In genomic region chr12:62278022-62278421, GRCh38 we compare ENCODE assay signal across 38 cellular contexts.
"Had no signal": no experiment of that assay in that cellular context is flagged by ENCODE, and none has a peak within 500 bp of the region (broad histone marks: within the 10 kb centered on the region; RNA-seq: fewer than 3 reads in every experiment).

No MANE protein-coding gene starts in this region.

- H3K4me3 Mint-ChIP-seq: activated naive CD4-positive, alpha-beta T cell treated with anti-CD3 and anti-CD28 coated beads for 36 hours; activated naive CD4-positive, alpha-beta T cell treated with anti-CD3 and anti-CD28 coated beads, Interleukin-2, amount 10 ng/mL, durations not matched to agents 7 days and 5 days; activated naive CD4-positive, alpha-beta T cell treated with anti-CD3 and anti-CD28 coated beads, Interleukin-2, amount 50 U/mL, for 24 hours; activated naive CD8-positive, alpha-beta T cell; activated naive CD8-positive, alpha-beta T cell treated with anti-CD3 and anti-CD28 coated beads for 36 hours; activated naive CD8-positive, alpha-beta T cell treated with anti-CD3 and anti-CD28 coated beads, Interleukin-2, amount 10 ng/mL, durations not matched to agents 7 days and 5 days; activated naive CD8-positive, alpha-beta T cell treated with anti-CD3 and anti-CD28 coated beads, Interleukin-2, amount 50 U/mL, for 24 hours; activated T-cell treated with anti-CD3 and anti-CD28 coated beads, Interleukin-2, amount 50 U/mL, for 4 hours; activated T-cell treated with anti-CD3 and anti-CD28 coated beads, Interleukin-2, amount 50 U/mL, for 72 hours; activated T-helper 1 cell treated with anti-CD3 and anti-CD28 coated beads, Interleukin-12 subunit alpha, Interleukin-12 subunit beta, Interleukin-2, Interleukin-4 antibody, amounts not matched to agents 30 ng/mL and 10 ng/mL and 1 ng/mL, durations not matched to agents 14 hours and 24 hours and 36 hours; activated T-helper 17 cell treated with anti-CD3 and anti-CD28 coated beads, Interleukin-2, amount 50 U/mL, for 72 hours; brain; central memory CD8-positive, alpha-beta T cell had no signal

- H3K4me3 ChIP-seq: adrenal gland, ascending aorta, body of pancreas, breast epithelium, cardiac muscle cell had no signal

- DNase-seq: activated effector memory CD4-positive, alpha-beta T cell treated with anti-CD3 and anti-CD28 coated beads, Interleukin-2, amount 50 U/mL, for 16 hours; activated effector memory CD4-positive, alpha-beta T cell treated with Interleukin-2 at 50 U/mL for 16 hours; activated gamma-delta T cell; activated gamma-delta T cell treated with Interleukin-2 at 50 U/mL for 16 hours; activated naive CD4-positive, alpha-beta T cell; activated naive CD4-positive, alpha-beta T cell treated with anti-CD3 and anti-CD28 coated beads for 36 hours; activated naive CD4-positive, alpha-beta T cell treated with anti-CD3 and anti-CD28 coated beads, Interleukin-2, amount 10 ng/mL, durations not matched to agents 7 days and 5 days; activated naive CD4-positive, alpha-beta T cell treated with anti-CD3 and anti-CD28 coated beads, Interleukin-2, amount 50 U/mL, for 16 hours; activated naive CD4-positive, alpha-beta T cell treated with Interleukin-2 at 50 U/mL for 16 hours; activated naive CD8-positive, alpha-beta T cell treated with anti-CD3 and anti-CD28 coated beads for 36 hours; activated naive CD8-positive, alpha-beta T cell treated with anti-CD3 and anti-CD28 coated beads, Interleukin-2, amount 10 ng/mL, durations not matched to agents 7 days and 5 days; activated naive CD8-positive, alpha-beta T cell treated with anti-CD3 and anti-CD28 coated beads, Interleukin-2, amount 50 U/mL, for 24 hours; activated T-cell treated with anti-CD3 and anti-CD28 coated beads, Interleukin-2, amount 50 U/mL, for 4 hours; activated T-cell treated with anti-CD3 and anti-CD28 coated beads, Interleukin-2, amount 50 U/mL, for 48 hours; activated T-cell treated with anti-CD3 and anti-CD28 coated beads, Interleukin-2, amount 50 U/mL, for 72 hours; amniotic stem cell; amygdala; anterior cingulate cortex; aorta; body of pancreas; brain microvascular endothelial cell; caudate nucleus; central memory CD4-positive, alpha-beta T cell; cerebellar nuclear complex had no signal

- ATAC-seq: activated naive CD4-positive, alpha-beta T cell treated with anti-CD3 and anti-CD28 coated beads, Interleukin-2, amount 50 U/mL, for 72 hours; activated naive CD8-positive, alpha-beta T cell treated with anti-CD3 and anti-CD28 coated beads, Interleukin-2, amount 50 U/mL, for 24 hours; activated T-cell treated with anti-CD3 and anti-CD28 coated beads, Interleukin-2, amount 50 U/mL, for 4 hours; activated T-cell treated with anti-CD3 and anti-CD28 coated beads, Interleukin-2, amount 50 U/mL, for 72 hours; activated T-helper 17 cell treated with anti-CD3 and anti-CD28 coated beads, Interleukin-2, amount 50 U/mL, for 72 hours; body of pancreas had no signal

- H3K27me3 Mint-ChIP-seq: activated naive CD4-positive, alpha-beta T cell treated with anti-CD3 and anti-CD28 coated beads, Interleukin-2, amount 10 ng/mL, durations not matched to agents 7 days and 5 days; activated naive CD4-positive, alpha-beta T cell treated with anti-CD3 and anti-CD28 coated beads, Interleukin-2, amount 50 U/mL, for 24 hours; activated naive CD8-positive, alpha-beta T cell; activated naive CD8-positive, alpha-beta T cell treated with anti-CD3 and anti-CD28 coated beads for 36 hours; activated naive CD8-positive, alpha-beta T cell treated with anti-CD3 and anti-CD28 coated beads, Interleukin-2, amount 10 ng/mL, durations not matched to agents 7 days and 5 days; activated naive CD8-positive, alpha-beta T cell treated with anti-CD3 and anti-CD28 coated beads, Interleukin-2, amount 50 U/mL, for 24 hours; activated T-helper 17 cell treated with anti-CD3 and anti-CD28 coated beads, Interleukin-2, amount 50 U/mL, for 72 hours; brain; central memory CD8-positive, alpha-beta T cell had no signal

- FAIRE-seq: astrocyte, bronchial epithelial cell had no signal

- H3K4me1 ChIP-seq: breast epithelium had no signal

- H3K27ac ChIP-seq: adrenal gland, ascending aorta, body of pancreas, brain microvascular endothelial cell, breast epithelium, cardiac muscle cell had no signal

- H3K9me3 Mint-ChIP-seq: activated naive CD4-positive, alpha-beta T cell treated with anti-CD3 and anti-CD28 coated beads, Interleukin-2, amount 50 U/mL, for 24 hours; activated T-cell treated with anti-CD3 and anti-CD28 coated beads, Interleukin-2, amount 50 U/mL, for 4 hours; activated T-helper 1 cell treated with anti-CD3 and anti-CD28 coated beads, Interleukin-12 subunit alpha, Interleukin-12 subunit beta, Interleukin-2, Interleukin-4 antibody, amounts not matched to agents 30 ng/mL and 10 ng/mL and 1 ng/mL, durations not matched to agents 14 hours and 24 hours and 36 hours; activated T-helper 17 cell treated with anti-CD3 and anti-CD28 coated beads, Interleukin-2, amount 50 U/mL, for 72 hours; central memory CD8-positive, alpha-beta T cell had no signal

- H3K9me3 ChIP-seq: adrenal gland, ascending aorta, body of pancreas, breast epithelium had no signal

- H3K27me3 ChIP-seq: adrenal gland, ascending aorta, body of pancreas, brain microvascular endothelial cell, breast epithelium, cardiac muscle cell had no signal

- H3K36me3 ChIP-seq: adrenal gland, ascending aorta, brain microvascular endothelial cell, breast epithelium, cardiac muscle cell had no signal

- H3K27ac Mint-ChIP-seq: activated naive CD4-positive, alpha-beta T cell treated with anti-CD3 and anti-CD28 coated beads for 36 hours; activated naive CD4-positive, alpha-beta T cell treated with anti-CD3 and anti-CD28 coated beads, Interleukin-2, amount 10 ng/mL, durations not matched to agents 7 days and 5 days; activated naive CD4-positive, alpha-beta T cell treated with anti-CD3 and anti-CD28 coated beads, Interleukin-2, amount 50 U/mL, for 24 hours; activated naive CD4-positive, alpha-beta T cell treated with anti-CD3 and anti-CD28 coated beads, Interleukin-2, amount 50 U/mL, for 72 hours; activated naive CD8-positive, alpha-beta T cell; activated naive CD8-positive, alpha-beta T cell treated with anti-CD3 and anti-CD28 coated beads for 36 hours; activated naive CD8-positive, alpha-beta T cell treated with anti-CD3 and anti-CD28 coated beads, Interleukin-2, amount 10 ng/mL, durations not matched to agents 7 days and 5 days; activated naive CD8-positive, alpha-beta T cell treated with anti-CD3 and anti-CD28 coated beads, Interleukin-2, amount 50 U/mL, for 24 hours; activated T-cell treated with anti-CD3 and anti-CD28 coated beads, Interleukin-2, amount 50 U/mL, for 72 hours; activated T-helper 1 cell treated with anti-CD3 and anti-CD28 coated beads, Interleukin-12 subunit alpha, Interleukin-12 subunit beta, Interleukin-2, Interleukin-4 antibody, amounts not matched to agents 30 ng/mL and 10 ng/mL and 1 ng/mL, durations not matched to agents 14 hours and 24 hours and 36 hours; activated T-helper 17 cell treated with anti-CD3 and anti-CD28 coated beads, Interleukin-2, amount 50 U/mL, for 72 hours; activated T-helper 2 cell treated with anti-CD3 and anti-CD28 coated beads, Interferon-gamma antibody, Interleukin-2, Interleukin-4, amounts not matched to agents 10 μg/mL and 5 μg/mL and 100 μg/mL, durations not matched to agents 14 hours and 24 hours and 36 hours; brain had no signal
